Comparison of ENCODE assay signal across 22 cellular contexts in the genomic region with DNA sequence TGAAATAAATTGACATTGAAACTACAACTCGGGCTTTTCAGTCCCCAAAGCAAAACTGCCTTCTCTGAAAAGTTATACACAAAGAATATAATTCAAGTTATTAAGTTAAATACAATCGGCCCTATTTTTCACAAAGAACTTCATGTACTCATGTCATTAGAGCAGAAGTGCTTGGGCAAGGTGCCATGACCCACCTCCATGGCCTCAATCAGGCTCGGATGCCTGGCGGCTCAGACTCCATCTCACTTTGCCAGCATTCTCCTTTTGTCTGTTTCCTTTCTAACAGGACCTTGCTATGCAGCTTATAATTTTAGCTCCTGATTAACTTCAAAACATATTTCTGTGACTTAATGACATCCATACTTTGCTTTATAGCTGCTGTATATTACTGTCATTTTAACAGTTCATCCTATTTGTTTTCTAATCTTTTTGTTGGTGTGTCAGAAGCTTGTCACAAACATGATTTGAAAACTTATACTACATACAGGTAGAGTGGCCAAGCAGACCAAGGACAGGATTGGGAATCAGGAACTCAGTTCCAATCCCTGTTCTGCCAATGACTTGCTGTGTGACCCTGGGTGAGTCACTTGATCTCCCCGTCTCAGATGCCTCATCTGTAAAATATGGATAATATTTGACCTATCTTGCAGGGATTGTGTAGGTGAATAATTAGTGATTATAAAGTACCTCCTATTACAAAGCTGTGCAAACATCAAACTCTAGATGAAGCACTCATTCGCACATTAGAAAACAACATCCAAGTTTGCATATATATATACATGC.
DNase-seq lines count a peak whose midpoint lies in the region; ATAC-seq, FAIRE-seq and TF ChIP-seq lines count a peak whose summit lies in the region.
"Had no signal": no experiment of that assay in that cellular context is flagged by ENCODE, and none has a peak within 500 bp of the region (broad histone marks: within the 10 kb centered on the region; RNA-seq: fewer than 3 reads in every experiment).

No MANE protein-coding gene starts in this region.

- BruUV-seq in endothelial cell of umbilical vein (replicated peaks; lab: Mats Ljungman, UMichigan), result no TSS peak

- dilution Hi-C loops in endothelial cell of umbilical vein (cut with MboI; ENCODE audit: extremely low pct_ligation_motif_present, low sequenced_read_pairs), result no loop called here

- DNase-seq in Right ventricle myocardium inferior (ENCODE audit: missing footprints) (no peak), right atrium auricular region (ENCODE audit: low spot score) (no peak), endothelial cell of umbilical vein (ENCODE audit: low read depth, low spot score) (peak; percentile 12), iris pigment epithelial cell (ENCODE audit: low read depth) (peak; percentile 52), aorta (peak; percentile 57 to 83), SW480 (ENCODE audit: low spot score) (no peak)
- DNase-seq: activated gamma-delta T cell; CD4-positive, alpha-beta T cell; effector CD4-positive, alpha-beta T cell; H9; immature natural killer cell; NCI-H2081 treated with DMSO at 0.1 percent for 48 hours; NCI-H748 treated with DMSO at 0.1 percent for 48 hours; T-helper 17 cell; upper lobe of left lung had no signal

- POLR2A ChIA-PET in endothelial cell of umbilical vein (lab: Charles Lee), result no interaction called here

- TF ChIP-seq POLR2A in endothelial cell of umbilical vein (IDR thresholded peaks at IDR 0.05; ENCODE audit: low read depth, low read length), result no peak

- ATAC-seq in Right ventricle myocardium inferior (peak; percentile 64), aorta (ENCODE audit: low FRiP score) (peak; percentile 66), HG03457 (IDR thresholded peaks at IDR 0.05; ENCODE audit: unreplicated experiment) (no peak), GM19452 (IDR thresholded peaks at IDR 0.05; ENCODE audit: unreplicated experiment) (no peak)
- ATAC-seq: activated CD4-positive, CD25-positive, alpha-beta regulatory T cell treated with anti-CD3 and anti-CD28 coated beads, Interleukin-2, amount 50 U/mL, for 24 hours; GM12878; T-helper 17 cell had no signal

- FAIRE-seq in endothelial cell of umbilical vein (lab: Jason Lieb, UNC), result peak; percentile 38
- FAIRE-seq: A204.1, GM12878 had no signal

- H3K4me1 ChIP-seq in right atrium auricular region (no peaks in the 10 kb centered on the region), endothelial cell of umbilical vein (ENCODE audit: control insufficient read depth, extremely low read depth, insufficient read depth, low read length) (peaks cover 5% of the 10 kb centered on the region), aorta (ENCODE audit: control insufficient read depth in 1 of 2, insufficient read depth in 2 of 2, low read length in 2 of 2) (peaks cover 2 to 4% of the 10 kb centered on the region in 2 donors)
- H3K4me1 ChIP-seq: upper lobe of left lung had no signal

- CTCF ChIA-PET in endothelial cell of umbilical vein (lab: Charles Lee), result interaction anchor here (2.3 to 2.5 kb wide), 2 partner anchors 11 to 35 kb away, joined by 5 to 8 read pairs; no protein-coding TSS in a partner anchor

- no peak overlapping the region for H3K9ac ChIP-seq in endothelial cell of umbilical vein (replicated peaks; ENCODE audit: extremely low read depth, insufficient read depth, low read length)

- WGBS in aorta, 2 donors, result 23 to 25% methylated on average over 6 of the region's 6 CpGs

- intact Hi-C loops in Right ventricle myocardium inferior (cut with DNase I), result no loop called here
- intact Hi-C loops in endothelial cell of umbilical vein (cut with micrococcal nuclease), result no loop called here
- intact Hi-C loops in aorta (cut with DNase I), result loop anchor here in 1 of 2 donors (5.0 kb wide), 1 partner anchor 58 kb away; no protein-coding TSS in a partner anchor

- peaks cover 12% of the 10 kb centered on the region for H3K36me3 ChIP-seq in right atrium auricular region
- no peaks in the 10 kb centered on the region for H3K36me3 ChIP-seq in endothelial cell of umbilical vein (ENCODE audit: control insufficient read depth in 2 of 2, extremely low read depth in 1 of 2, insufficient read depth in 2 of 2, low read length in 2 of 2)
- no peaks in the 10 kb centered on the region for H3K36me3 ChIP-seq in aorta (ENCODE audit: control insufficient read depth in 1 of 2, insufficient read depth in 2 of 2, low read length in 1 of 2)

- H3K27ac ChIP-seq in right atrium auricular region (no peak overlapping the region), endothelial cell of umbilical vein (ENCODE audit: insufficient read depth, low read depth, low read length) (no peak overlapping the region), aorta (ENCODE audit: low read depth in 1 of 2, low read length in 2 of 2) (peak overlapping the region in 1 of 2 donors; percentile 86)
- H3K27ac ChIP-seq: neutrophil, upper lobe of left lung had no signal

- H3K4me3 ChIP-seq in right atrium auricular region, result no peak overlapping the region
- no peak overlapping the region for H3K4me3 ChIP-seq in endothelial cell of umbilical vein (replicated peaks in 1 of 3; ENCODE audit: insufficient read depth in 1 of 3, low read depth in 1 of 3, low read length in 3 of 3)
- H3K4me3 ChIP-seq in aorta (ENCODE audit: low read length in 2 of 2), result no peak overlapping the region
- H3K4me3 ChIP-seq: GM12878, smooth muscle cell, upper lobe of left lung had no signal

- TF ChIP-seq CTCF in right atrium auricular region (IDR thresholded peaks at IDR 0.05), result no peak
- no peak for TF ChIP-seq CTCF in endothelial cell of umbilical vein (IDR thresholded peaks at IDR 0.05; ENCODE audit: extremely low read depth in 1 of 2, insufficient read depth in 1 of 2, low read depth in 1 of 2, low read length in 2 of 2)

- H3K9me3 ChIP-seq in right atrium auricular region (peaks cover 0 to 8% of the 10 kb centered on the region in 2 donors), endothelial cell of umbilical vein (replicated peaks; ENCODE audit: control insufficient read depth, insufficient read depth, low read length) (no peaks in the 10 kb centered on the region), aorta (ENCODE audit: control insufficient read depth, low read length) (no peaks in the 10 kb centered on the region)
- H3K9me3 ChIP-seq: neutrophil had no signal

- no peak overlapping the region for H3K4me2 ChIP-seq in endothelial cell of umbilical vein (ENCODE audit: insufficient read depth, low read length)
- H3K4me2 ChIP-seq: smooth muscle cell had no signal

- H3K79me2 ChIP-seq in endothelial cell of umbilical vein (ENCODE audit: control insufficient read depth, insufficient read depth, low read length), result no peaks in the 10 kb centered on the region

- H3K27me3 ChIP-seq in right atrium auricular region (no peaks in the 10 kb centered on the region), endothelial cell of umbilical vein (ENCODE audit: control insufficient read depth in 2 of 2, insufficient read depth in 2 of 2, low read length in 2 of 2) (no peaks in the 10 kb centered on the region), aorta (ENCODE audit: control insufficient read depth in 1 of 2, insufficient read depth in 2 of 2, low read length in 1 of 2) (no peaks in the 10 kb centered on the region)
- H3K27me3 ChIP-seq: neutrophil, upper lobe of left lung had no signal

- no peaks in the 10 kb centered on the region for H4K20me1 ChIP-seq in endothelial cell of umbilical vein (replicated peaks; ENCODE audit: control insufficient read depth, extremely low read depth, insufficient read depth, low read length)

- H2AFZ ChIP-seq in endothelial cell of umbilical vein (ENCODE audit: low read depth, low read length), result no peak overlapping the region

- H3K9me1 ChIP-seq in endothelial cell of umbilical vein (replicated peaks; ENCODE audit: control insufficient read depth, extremely low read depth, insufficient read depth, low read length), result no peaks in the 10 kb centered on the region

TF ChIP-seq in endothelial cell of umbilical vein, 7 proteins besides CTCF, POLR2A, EP300 and RAD21:
- TF ChIP-seq POLR2AphosphoS5 (IDR thresholded peaks at IDR 0.05; ENCODE audit: insufficient read depth, low read depth, low read length), result no peak
- TF ChIP-seq JUN (IDR thresholded peaks at IDR 0.05; ENCODE audit: borderline replicate concordance, insufficient read depth, insufficient read length, low read depth), result peak; percentile 20

Comparison
In these comparisons a context has a peak if more than half of its experiments do, and no peak if none do; other contexts are left out.
1. ATAC-seq: peak in Right ventricle myocardium inferior (single experiment) and aorta (single experiment); none in HG03457 (single experiment) and GM19452 (single experiment).
2. DNase-seq: peak in endothelial cell of umbilical vein (single experiment), iris pigment epithelial cell (single experiment) and aorta (2 of 2); none in Right ventricle myocardium inferior (single experiment), right atrium auricular region (single experiment) and SW480 (single experiment).